35 cellular contexts compared by ENCODE assay signal in genomic region chr15:85960381-85960780, GRCh38.
"Had no signal": no experiment of that assay in that cellular context is flagged by ENCODE, and none has a peak within 500 bp of the region (broad histone marks: within the 10 kb centered on the region; RNA-seq: fewer than 3 reads in every experiment).

No MANE protein-coding gene starts in this region.

- H3K36me3 ChIP-seq: adrenal gland, ascending aorta, brain microvascular endothelial cell, breast epithelium, cardiac muscle cell had no signal

- H3K27me3 ChIP-seq: adrenal gland, ascending aorta, body of pancreas, brain microvascular endothelial cell, cardiac muscle cell had no signal

- H3K4me3 ChIP-seq: adrenal gland, ascending aorta, body of pancreas, breast epithelium, cardiac muscle cell had no signal

- H3K27ac ChIP-seq: adrenal gland, ascending aorta, body of pancreas, brain microvascular endothelial cell, breast epithelium, cardiac muscle cell had no signal

- DNase-seq: activated effector memory CD4-positive, alpha-beta T cell treated with anti-CD3 and anti-CD28 coated beads, Interleukin-2, amount 50 U/mL, for 16 hours; activated effector memory CD4-positive, alpha-beta T cell treated with Interleukin-2 at 50 U/mL for 16 hours; activated gamma-delta T cell; activated gamma-delta T cell treated with Interleukin-2 at 50 U/mL for 16 hours; activated naive CD4-positive, alpha-beta T cell; activated naive CD4-positive, alpha-beta T cell treated with anti-CD3 and anti-CD28 coated beads for 36 hours; activated naive CD4-positive, alpha-beta T cell treated with anti-CD3 and anti-CD28 coated beads, Interleukin-2, amount 10 ng/mL, durations not matched to agents 7 days and 5 days; activated naive CD4-positive, alpha-beta T cell treated with anti-CD3 and anti-CD28 coated beads, Interleukin-2, amount 50 U/mL, for 16 hours; activated naive CD4-positive, alpha-beta T cell treated with Interleukin-2 at 50 U/mL for 16 hours; activated naive CD8-positive, alpha-beta T cell treated with anti-CD3 and anti-CD28 coated beads for 36 hours; activated naive CD8-positive, alpha-beta T cell treated with anti-CD3 and anti-CD28 coated beads, Interleukin-2, amount 10 ng/mL, durations not matched to agents 7 days and 5 days; activated naive CD8-positive, alpha-beta T cell treated with anti-CD3 and anti-CD28 coated beads, Interleukin-2, amount 50 U/mL, for 24 hours; activated T-cell treated with anti-CD3 and anti-CD28 coated beads for 4 hours; activated T-cell treated with anti-CD3 and anti-CD28 coated beads, Interleukin-2, amount 50 U/mL, for 1 hour; activated T-cell treated with anti-CD3 and anti-CD28 coated beads, Interleukin-2, amount 50 U/mL, for 24 hours; activated T-cell treated with anti-CD3 and anti-CD28 coated beads, Interleukin-2, amount 50 U/mL, for 4 hours; activated T-cell treated with anti-CD3 and anti-CD28 coated beads, Interleukin-2, amount 50 U/mL, for 48 hours; activated T-cell treated with anti-CD3 and anti-CD28 coated beads, Interleukin-2, amount 50 U/mL, for 72 hours; adrenal gland; amniotic stem cell; amygdala; anterior cingulate cortex; aorta; body of pancreas; brain microvascular endothelial cell; caudate nucleus; central memory CD4-positive, alpha-beta T cell; cerebellar nuclear complex had no signal

- FAIRE-seq: astrocyte, bronchial epithelial cell had no signal

- H3K9me3 ChIP-seq: adrenal gland, ascending aorta, body of pancreas, breast epithelium had no signal

- H3K4me1 ChIP-seq: adrenal gland, ascending aorta, body of pancreas, breast epithelium had no signal

- ATAC-seq: activated naive CD4-positive, alpha-beta T cell treated with anti-CD3 and anti-CD28 coated beads, Interleukin-2, amount 50 U/mL, for 72 hours; activated naive CD8-positive, alpha-beta T cell treated with anti-CD3 and anti-CD28 coated beads, Interleukin-2, amount 50 U/mL, for 24 hours; activated T-cell treated with anti-CD3 and anti-CD28 coated beads, Interleukin-2, amount 50 U/mL, for 4 hours; activated T-cell treated with anti-CD3 and anti-CD28 coated beads, Interleukin-2, amount 50 U/mL, for 72 hours; activated T-helper 17 cell treated with anti-CD3 and anti-CD28 coated beads, Interleukin-2, amount 50 U/mL, for 72 hours; body of pancreas had no signal
